1 cellular context compared by ENCODE assay signal in the genomic region with DNA sequence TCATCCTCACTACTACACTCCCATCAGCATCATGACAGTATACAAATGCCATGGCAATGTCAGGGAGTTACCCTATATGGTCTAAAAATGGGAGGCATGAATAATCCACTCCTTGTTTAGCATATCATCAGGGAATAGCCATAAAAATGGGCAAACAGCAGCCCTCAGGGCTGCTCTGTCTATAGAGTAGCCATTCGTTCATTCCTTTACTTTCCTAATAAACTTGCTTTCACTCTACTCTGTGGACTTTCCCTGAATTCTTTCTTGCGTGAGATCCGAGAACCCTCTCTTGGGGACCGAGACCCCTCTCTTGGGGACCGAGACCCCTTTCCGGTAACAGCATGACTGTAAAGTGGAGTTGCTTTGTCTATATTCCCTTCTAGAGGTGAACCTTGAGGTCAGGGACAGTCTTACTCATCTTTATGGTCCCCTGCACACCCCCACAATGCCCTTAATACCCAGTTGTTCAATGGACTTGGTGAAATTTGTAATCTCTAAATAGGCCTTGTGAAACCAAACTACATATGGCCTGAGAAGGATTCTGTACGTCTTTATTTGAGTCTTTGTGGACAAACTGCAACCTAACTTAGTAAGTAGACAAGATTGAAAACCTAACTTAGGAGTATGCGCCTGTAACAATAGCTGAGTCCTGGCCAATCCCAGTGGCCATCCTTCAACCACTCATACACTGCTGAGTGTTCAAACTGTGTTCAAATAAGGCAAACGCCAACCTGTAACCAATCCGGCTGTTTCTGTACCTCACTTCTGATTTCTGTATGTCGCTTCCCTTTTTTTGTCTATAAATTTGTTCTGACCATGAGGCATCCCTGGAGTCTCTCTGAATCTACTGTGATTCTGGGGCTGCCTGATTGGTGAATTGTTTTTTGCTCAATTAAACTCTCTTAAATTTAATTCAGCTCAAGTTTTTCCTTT.
A peak's percentile ranks its signal among the peaks of the same experiment; 100 is the strongest.
TF ChIP-seq lines count a peak whose summit lies in the region.

No MANE protein-coding gene starts in this region.

TF ChIP-seq in GM12878, 131 proteins besides CTCF, POLR2A, EP300 and RAD21 (continued from another document and continues in another):
- TF ChIP-seq, protein P1, sequence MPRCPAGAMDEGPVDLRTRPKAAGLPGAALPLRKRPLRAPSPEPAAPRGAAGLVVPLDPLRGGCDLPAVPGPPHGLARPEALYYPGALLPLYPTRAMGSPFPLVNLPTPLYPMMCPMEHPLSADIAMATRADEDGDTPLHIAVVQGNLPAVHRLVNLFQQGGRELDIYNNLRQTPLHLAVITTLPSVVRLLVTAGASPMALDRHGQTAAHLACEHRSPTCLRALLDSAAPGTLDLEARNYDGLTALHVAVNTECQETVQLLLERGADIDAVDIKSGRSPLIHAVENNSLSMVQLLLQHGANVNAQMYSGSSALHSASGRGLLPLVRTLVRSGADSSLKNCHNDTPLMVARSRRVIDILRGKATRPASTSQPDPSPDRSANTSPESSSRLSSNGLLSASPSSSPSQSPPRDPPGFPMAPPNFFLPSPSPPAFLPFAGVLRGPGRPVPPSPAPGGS (IDR thresholded peaks at IDR 0.05; ENCODE audit: borderline replicate concordance, insufficient read depth, low read depth, low read length, poor library complexity, severe bottlenecking), result peak; percentile 98
- TF ChIP-seq CBFB (IDR thresholded peaks at IDR 0.05; ENCODE audit: low read depth), result peak; percentile 79
- no peak for TF ChIP-seq PAX8 (IDR thresholded peaks at IDR 0.05)
- no peak for TF ChIP-seq SP1 (IDR thresholded peaks at IDR 0.05; ENCODE audit: low read depth, low read length)
- TF ChIP-seq TCF7 (IDR thresholded peaks at IDR 0.05; ENCODE audit: borderline replicate concordance), result peak; percentile 73
- TF ChIP-seq CHD1 (IDR thresholded peaks at IDR 0.05; ENCODE audit: low read depth, low read length), result no peak
- no peak for TF ChIP-seq TAF1 (IDR thresholded peaks at IDR 0.05; ENCODE audit: borderline replicate concordance, low read depth, low read length)
- peak in 1 of 2 experiments; percentile 64; a peak in 2 of 4 replicates for TF ChIP-seq IKZF2 (IDR thresholded peaks at IDR 0.05)
- no peak for TF ChIP-seq NFXL1 (IDR thresholded peaks at IDR 0.05; ENCODE audit: borderline replicate concordance)
- no peak for TF ChIP-seq ZNF217 (IDR thresholded peaks at IDR 0.05)
- no peak for TF ChIP-seq BHLHE40 (IDR thresholded peaks at IDR 0.05; ENCODE audit: borderline replicate concordance in 1 of 2, low read depth in 2 of 2, low read length in 1 of 2)
- TF ChIP-seq RUNX3 (IDR thresholded peaks at IDR 0.05; ENCODE audit: low read length), result peak; percentile 96
- no peak for TF ChIP-seq HDAC2 (IDR thresholded peaks at IDR 0.05)
- peak; percentile 72; the same call in 1 of the 2 replicates for TF ChIP-seq GATAD2B (conservative IDR thresholded peaks at IDR 0.05; ENCODE audit: low read depth)
- TF ChIP-seq NFYA (IDR thresholded peaks at IDR 0.05; ENCODE audit: borderline replicate concordance, low read depth, low read length), result no peak
- no peak for TF ChIP-seq POLR2AphosphoS2 (IDR thresholded peaks at IDR 0.05; ENCODE audit: low read depth, low read length)
- no peak for TF ChIP-seq SIN3A (IDR thresholded peaks at IDR 0.05; ENCODE audit: low read depth, low read length)
- TF ChIP-seq, protein P2, sequence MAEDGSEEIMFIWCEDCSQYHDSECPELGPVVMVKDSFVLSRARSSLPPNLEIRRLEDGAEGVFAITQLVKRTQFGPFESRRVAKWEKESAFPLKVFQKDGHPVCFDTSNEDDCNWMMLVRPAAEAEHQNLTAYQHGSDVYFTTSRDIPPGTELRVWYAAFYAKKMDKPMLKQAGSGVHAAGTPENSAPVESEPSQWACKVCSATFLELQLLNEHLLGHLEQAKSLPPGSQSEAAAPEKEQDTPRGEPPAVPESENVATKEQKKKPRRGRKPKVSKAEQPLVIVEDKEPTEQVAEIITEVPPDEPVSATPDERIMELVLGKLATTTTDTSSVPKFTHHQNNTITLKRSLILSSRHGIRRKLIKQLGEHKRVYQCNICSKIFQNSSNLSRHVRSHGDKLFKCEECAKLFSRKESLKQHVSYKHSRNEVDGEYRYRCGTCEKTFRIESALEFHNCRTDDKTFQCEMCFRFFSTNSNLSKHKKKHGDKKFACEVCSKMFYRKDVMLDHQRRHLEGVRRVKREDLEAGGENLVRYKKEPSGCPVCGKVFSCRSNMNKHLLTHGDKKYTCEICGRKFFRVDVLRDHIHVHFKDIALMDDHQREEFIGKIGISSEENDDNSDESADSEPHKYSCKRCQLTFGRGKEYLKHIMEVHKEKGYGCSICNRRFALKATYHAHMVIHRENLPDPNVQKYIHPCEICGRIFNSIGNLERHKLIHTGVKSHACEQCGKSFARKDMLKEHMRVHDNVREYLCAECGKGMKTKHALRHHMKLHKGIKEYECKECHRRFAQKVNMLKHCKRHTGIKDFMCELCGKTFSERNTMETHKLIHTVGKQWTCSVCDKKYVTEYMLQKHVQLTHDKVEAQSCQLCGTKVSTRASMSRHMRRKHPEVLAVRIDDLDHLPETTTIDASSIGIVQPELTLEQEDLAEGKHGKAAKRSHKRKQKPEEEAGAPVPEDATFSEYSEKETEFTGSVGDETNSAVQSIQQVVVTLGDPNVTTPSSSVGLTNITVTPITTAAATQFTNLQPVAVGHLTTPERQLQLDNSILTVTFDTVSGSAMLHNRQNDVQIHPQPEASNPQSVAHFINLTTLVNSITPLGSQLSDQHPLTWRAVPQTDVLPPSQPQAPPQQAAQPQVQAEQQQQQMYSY (CRISPR knock-in tag; IDR thresholded peaks at IDR 0.05), result no peak
- TF ChIP-seq, protein P3, sequence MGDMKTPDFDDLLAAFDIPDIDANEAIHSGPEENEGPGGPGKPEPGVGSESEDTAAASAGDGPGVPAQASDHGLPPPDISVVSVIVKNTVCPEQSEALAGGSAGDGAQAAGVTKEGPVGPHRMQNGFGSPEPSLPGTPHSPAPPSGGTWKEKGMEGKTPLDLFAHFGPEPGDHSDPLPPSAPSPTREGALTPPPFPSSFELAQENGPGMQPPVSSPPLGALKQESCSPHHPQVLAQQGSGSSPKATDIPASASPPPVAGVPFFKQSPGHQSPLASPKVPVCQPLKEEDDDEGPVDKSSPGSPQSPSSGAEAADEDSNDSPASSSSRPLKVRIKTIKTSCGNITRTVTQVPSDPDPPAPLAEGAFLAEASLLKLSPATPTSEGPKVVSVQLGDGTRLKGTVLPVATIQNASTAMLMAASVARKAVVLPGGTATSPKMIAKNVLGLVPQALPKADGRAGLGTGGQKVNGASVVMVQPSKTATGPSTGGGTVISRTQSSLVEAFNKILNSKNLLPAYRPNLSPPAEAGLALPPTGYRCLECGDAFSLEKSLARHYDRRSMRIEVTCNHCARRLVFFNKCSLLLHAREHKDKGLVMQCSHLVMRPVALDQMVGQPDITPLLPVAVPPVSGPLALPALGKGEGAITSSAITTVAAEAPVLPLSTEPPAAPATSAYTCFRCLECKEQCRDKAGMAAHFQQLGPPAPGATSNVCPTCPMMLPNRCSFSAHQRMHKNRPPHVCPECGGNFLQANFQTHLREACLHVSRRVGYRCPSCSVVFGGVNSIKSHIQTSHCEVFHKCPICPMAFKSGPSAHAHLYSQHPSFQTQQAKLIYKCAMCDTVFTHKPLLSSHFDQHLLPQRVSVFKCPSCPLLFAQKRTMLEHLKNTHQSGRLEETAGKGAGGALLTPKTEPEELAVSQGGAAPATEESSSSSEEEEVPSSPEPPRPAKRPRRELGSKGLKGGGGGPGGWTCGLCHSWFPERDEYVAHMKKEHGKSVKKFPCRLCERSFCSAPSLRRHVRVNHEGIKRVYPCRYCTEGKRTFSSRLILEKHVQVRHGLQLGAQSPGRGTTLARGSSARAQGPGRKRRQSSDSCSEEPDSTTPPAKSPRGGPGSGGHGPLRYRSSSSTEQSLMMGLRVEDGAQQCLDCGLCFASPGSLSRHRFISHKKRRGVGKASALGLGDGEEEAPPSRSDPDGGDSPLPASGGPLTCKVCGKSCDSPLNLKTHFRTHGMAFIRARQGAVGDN (IDR thresholded peaks at IDR 0.05), result no peak
- TF ChIP-seq, protein P4, sequence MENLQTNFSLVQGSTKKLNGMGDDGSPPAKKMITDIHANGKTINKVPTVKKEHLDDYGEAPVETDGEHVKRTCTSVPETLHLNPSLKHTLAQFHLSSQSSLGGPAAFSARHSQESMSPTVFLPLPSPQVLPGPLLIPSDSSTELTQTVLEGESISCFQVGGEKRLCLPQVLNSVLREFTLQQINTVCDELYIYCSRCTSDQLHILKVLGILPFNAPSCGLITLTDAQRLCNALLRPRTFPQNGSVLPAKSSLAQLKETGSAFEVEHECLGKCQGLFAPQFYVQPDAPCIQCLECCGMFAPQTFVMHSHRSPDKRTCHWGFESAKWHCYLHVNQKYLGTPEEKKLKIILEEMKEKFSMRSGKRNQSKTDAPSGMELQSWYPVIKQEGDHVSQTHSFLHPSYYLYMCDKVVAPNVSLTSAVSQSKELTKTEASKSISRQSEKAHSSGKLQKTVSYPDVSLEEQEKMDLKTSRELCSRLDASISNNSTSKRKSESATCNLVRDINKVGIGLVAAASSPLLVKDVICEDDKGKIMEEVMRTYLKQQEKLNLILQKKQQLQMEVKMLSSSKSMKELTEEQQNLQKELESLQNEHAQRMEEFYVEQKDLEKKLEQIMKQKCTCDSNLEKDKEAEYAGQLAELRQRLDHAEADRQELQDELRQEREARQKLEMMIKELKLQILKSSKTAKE (IDR thresholded peaks at IDR 0.05; ENCODE audit: low read depth, poor library complexity, severe bottlenecking), result peak; percentile 43
- no peak for TF ChIP-seq YY1 (IDR thresholded peaks at IDR 0.05; ENCODE audit: low read depth, low read length)
- TF ChIP-seq, protein P5, sequence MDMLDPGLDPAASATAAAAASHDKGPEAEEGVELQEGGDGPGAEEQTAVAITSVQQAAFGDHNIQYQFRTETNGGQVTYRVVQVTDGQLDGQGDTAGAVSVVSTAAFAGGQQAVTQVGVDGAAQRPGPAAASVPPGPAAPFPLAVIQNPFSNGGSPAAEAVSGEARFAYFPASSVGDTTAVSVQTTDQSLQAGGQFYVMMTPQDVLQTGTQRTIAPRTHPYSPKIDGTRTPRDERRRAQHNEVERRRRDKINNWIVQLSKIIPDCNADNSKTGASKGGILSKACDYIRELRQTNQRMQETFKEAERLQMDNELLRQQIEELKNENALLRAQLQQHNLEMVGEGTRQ (IDR thresholded peaks at IDR 0.05; ENCODE audit: borderline replicate concordance, low read depth, low read length), result no peak
- no peak for TF ChIP-seq MYB (IDR thresholded peaks at IDR 0.05; ENCODE audit: borderline replicate concordance, low read depth, low read length)
- peak; percentile 89 for TF ChIP-seq NR2F1 (conservative IDR thresholded peaks at IDR 0.05)
- TF ChIP-seq PML (IDR thresholded peaks at IDR 0.05; ENCODE audit: low read length), result 0 out of 2 replicates have a peak, but pooled peaks have one; percentile 71
- no peak for TF ChIP-seq SUPT20H (IDR thresholded peaks at IDR 0.05; ENCODE audit: borderline replicate concordance, control insufficient read depth, low read depth, low read length)
- TF ChIP-seq, protein P6, sequence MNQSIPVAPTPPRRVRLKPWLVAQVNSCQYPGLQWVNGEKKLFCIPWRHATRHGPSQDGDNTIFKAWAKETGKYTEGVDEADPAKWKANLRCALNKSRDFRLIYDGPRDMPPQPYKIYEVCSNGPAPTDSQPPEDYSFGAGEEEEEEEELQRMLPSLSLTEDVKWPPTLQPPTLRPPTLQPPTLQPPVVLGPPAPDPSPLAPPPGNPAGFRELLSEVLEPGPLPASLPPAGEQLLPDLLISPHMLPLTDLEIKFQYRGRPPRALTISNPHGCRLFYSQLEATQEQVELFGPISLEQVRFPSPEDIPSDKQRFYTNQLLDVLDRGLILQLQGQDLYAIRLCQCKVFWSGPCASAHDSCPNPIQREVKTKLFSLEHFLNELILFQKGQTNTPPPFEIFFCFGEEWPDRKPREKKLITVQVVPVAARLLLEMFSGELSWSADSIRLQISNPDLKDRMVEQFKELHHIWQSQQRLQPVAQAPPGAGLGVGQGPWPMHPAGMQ (IDR thresholded peaks at IDR 0.05; ENCODE audit: borderline replicate concordance), result no peak
- no peak for TF ChIP-seq ZZZ3 (IDR thresholded peaks at IDR 0.05; ENCODE audit: control insufficient read depth, insufficient read length, low read depth)
- TF ChIP-seq SREBF1 (IDR thresholded peaks at IDR 0.05; ENCODE audit: low read length), result no peak
- TF ChIP-seq, protein P7, sequence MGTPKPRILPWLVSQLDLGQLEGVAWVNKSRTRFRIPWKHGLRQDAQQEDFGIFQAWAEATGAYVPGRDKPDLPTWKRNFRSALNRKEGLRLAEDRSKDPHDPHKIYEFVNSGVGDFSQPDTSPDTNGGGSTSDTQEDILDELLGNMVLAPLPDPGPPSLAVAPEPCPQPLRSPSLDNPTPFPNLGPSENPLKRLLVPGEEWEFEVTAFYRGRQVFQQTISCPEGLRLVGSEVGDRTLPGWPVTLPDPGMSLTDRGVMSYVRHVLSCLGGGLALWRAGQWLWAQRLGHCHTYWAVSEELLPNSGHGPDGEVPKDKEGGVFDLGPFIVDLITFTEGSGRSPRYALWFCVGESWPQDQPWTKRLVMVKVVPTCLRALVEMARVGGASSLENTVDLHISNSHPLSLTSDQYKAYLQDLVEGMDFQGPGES (IDR thresholded peaks at IDR 0.05), result no peak
- peak; percentile 95 for TF ChIP-seq EED (IDR thresholded peaks at IDR 0.05; ENCODE audit: low read depth)
- TF ChIP-seq, protein P8, sequence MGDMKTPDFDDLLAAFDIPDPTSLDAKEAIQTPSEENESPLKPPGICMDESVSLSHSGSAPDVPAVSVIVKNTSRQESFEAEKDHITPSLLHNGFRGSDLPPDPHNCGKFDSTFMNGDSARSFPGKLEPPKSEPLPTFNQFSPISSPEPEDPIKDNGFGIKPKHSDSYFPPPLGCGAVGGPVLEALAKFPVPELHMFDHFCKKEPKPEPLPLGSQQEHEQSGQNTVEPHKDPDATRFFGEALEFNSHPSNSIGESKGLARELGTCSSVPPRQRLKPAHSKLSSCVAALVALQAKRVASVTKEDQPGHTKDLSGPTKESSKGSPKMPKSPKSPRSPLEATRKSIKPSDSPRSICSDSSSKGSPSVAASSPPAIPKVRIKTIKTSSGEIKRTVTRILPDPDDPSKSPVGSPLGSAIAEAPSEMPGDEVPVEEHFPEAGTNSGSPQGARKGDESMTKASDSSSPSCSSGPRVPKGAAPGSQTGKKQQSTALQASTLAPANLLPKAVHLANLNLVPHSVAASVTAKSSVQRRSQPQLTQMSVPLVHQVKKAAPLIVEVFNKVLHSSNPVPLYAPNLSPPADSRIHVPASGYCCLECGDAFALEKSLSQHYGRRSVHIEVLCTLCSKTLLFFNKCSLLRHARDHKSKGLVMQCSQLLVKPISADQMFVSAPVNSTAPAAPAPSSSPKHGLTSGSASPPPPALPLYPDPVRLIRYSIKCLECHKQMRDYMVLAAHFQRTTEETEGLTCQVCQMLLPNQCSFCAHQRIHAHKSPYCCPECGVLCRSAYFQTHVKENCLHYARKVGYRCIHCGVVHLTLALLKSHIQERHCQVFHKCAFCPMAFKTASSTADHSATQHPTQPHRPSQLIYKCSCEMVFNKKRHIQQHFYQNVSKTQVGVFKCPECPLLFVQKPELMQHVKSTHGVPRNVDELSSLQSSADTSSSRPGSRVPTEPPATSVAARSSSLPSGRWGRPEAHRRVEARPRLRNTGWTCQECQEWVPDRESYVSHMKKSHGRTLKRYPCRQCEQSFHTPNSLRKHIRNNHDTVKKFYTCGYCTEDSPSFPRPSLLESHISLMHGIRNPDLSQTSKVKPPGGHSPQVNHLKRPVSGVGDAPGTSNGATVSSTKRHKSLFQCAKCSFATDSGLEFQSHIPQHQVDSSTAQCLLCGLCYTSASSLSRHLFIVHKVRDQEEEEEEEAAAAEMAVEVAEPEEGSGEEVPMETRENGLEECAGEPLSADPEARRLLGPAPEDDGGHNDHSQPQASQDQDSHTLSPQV (IDR thresholded peaks at IDR 0.05), result no peak
- TF ChIP-seq KAT2A (conservative IDR thresholded peaks at IDR 0.05; ENCODE audit: control insufficient read depth, low read depth, low read length), result no peak
- 0 out of 2 replicates have a peak, but pooled peaks have one; percentile 55 for TF ChIP-seq TARDBP (IDR thresholded peaks at IDR 0.05; ENCODE audit: borderline replicate concordance)
- TF ChIP-seq FOXM1 (IDR thresholded peaks at IDR 0.05; ENCODE audit: low read depth, low read length), result peak; percentile 96
